In the genomic region with DNA sequence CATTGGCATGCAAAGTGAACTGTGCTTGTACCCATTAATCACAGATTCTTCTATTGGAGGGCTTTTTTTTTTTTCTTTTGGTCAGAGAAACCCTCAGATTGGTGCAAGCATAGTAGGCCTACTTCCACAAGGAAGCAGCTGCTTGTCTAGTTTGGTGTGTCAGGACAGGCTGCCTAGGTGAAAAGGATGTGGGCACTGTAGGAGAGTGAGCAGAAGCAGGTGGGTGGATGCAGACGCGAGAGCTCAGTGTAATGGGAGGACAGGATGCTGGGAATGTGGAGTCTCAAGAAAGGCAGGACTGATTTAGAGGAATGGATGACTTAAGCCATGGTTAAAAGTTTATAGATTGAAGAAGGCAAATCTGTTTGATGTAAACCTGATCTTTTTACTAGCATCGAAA, we compare ENCODE assay signal across 1 cellular context.
TF ChIP-seq lines count a peak whose summit lies in the region.

No MANE protein-coding gene starts in this region.

TF ChIP-seq in WTC11, 78 proteins besides CTCF, POLR2A, EP300 and RAD21 (continued from another document):
- TF ChIP-seq, protein P1, sequence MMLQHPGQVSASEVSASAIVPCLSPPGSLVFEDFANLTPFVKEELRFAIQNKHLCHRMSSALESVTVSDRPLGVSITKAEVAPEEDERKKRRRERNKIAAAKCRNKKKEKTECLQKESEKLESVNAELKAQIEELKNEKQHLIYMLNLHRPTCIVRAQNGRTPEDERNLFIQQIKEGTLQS (CRISPR knock-in tag; conservative IDR thresholded peaks at IDR 0.05), result no peak
- TF ChIP-seq JAZF1 (CRISPR knock-in tag; IDR thresholded peaks at IDR 0.05), result no peak
- TF ChIP-seq, protein P2, sequence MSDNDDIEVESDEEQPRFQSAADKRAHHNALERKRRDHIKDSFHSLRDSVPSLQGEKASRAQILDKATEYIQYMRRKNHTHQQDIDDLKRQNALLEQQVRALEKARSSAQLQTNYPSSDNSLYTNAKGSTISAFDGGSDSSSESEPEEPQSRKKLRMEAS (CRISPR knock-in tag; IDR thresholded peaks at IDR 0.05), result no peak
- no peak for TF ChIP-seq OVOL2 (CRISPR knock-in tag; IDR thresholded peaks at IDR 0.05; ENCODE audit: borderline replicate concordance)
